Comparison of ENCODE assay signal across 1 cellular context in the genomic region with DNA sequence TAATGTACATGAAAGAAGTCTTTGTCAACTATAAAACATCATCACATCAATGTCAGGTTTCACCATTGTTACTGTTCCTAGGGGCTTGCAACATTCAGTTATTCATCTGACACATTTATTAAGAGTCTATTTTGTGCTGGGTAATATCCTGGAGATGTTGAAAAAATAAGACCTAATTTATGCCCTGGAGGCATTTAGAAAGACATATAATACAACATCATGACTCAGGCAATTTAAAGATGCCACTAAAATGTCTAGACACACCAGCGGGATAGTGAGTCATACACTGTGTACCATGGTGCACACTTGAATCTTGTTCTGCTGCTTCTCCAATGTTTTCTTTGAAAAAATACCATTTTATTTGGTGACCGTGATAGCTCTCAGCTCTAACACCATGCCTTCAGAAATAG.
TF ChIP-seq lines count a peak whose summit lies in the region.

No MANE protein-coding gene starts in this region.

TF ChIP-seq in HepG2, 621 proteins besides CTCF, POLR2A, EP300 and RAD21:
- TF ChIP-seq BORCS8-MEF2B (CRISPR knock-in tag; IDR thresholded peaks at IDR 0.05) (no peak), FOSL2 (CRISPR knock-in tag; IDR thresholded peaks at IDR 0.05) (0 out of 2 replicates have a peak, but pooled peaks have one; percentile 21), MAF1 (CRISPR knock-in tag; IDR thresholded peaks at IDR 0.05; ENCODE audit: borderline replicate concordance) (no peak)
- TF ChIP-seq, protein P1, sequence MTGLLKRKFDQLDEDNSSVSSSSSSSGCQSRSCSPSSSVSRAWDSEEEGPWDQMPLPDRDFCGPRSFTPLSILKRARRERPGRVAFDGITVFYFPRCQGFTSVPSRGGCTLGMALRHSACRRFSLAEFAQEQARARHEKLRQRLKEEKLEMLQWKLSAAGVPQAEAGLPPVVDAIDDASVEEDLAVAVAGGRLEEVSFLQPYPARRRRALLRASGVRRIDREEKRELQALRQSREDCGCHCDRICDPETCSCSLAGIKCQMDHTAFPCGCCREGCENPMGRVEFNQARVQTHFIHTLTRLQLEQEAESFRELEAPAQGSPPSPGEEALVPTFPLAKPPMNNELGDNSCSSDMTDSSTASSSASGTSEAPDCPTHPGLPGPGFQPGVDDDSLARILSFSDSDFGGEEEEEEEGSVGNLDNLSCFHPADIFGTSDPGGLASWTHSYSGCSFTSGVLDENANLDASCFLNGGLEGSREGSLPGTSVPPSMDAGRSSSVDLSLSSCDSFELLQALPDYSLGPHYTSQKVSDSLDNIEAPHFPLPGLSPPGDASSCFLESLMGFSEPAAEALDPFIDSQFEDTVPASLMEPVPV (CRISPR knock-in tag; IDR thresholded peaks at IDR 0.05): no peak
- TF ChIP-seq, protein P2, sequence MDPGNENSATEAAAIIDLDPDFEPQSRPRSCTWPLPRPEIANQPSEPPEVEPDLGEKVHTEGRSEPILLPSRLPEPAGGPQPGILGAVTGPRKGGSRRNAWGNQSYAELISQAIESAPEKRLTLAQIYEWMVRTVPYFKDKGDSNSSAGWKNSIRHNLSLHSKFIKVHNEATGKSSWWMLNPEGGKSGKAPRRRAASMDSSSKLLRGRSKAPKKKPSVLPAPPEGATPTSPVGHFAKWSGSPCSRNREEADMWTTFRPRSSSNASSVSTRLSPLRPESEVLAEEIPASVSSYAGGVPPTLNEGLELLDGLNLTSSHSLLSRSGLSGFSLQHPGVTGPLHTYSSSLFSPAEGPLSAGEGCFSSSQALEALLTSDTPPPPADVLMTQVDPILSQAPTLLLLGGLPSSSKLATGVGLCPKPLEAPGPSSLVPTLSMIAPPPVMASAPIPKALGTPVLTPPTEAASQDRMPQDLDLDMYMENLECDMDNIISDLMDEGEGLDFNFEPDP (CRISPR knock-in tag; conservative IDR thresholded peaks at IDR 0.05): no peak
TF ChIP-seq in HepG2: peak in this region for 1.
